16 cellular contexts compared by ENCODE assay signal in the genomic region with DNA sequence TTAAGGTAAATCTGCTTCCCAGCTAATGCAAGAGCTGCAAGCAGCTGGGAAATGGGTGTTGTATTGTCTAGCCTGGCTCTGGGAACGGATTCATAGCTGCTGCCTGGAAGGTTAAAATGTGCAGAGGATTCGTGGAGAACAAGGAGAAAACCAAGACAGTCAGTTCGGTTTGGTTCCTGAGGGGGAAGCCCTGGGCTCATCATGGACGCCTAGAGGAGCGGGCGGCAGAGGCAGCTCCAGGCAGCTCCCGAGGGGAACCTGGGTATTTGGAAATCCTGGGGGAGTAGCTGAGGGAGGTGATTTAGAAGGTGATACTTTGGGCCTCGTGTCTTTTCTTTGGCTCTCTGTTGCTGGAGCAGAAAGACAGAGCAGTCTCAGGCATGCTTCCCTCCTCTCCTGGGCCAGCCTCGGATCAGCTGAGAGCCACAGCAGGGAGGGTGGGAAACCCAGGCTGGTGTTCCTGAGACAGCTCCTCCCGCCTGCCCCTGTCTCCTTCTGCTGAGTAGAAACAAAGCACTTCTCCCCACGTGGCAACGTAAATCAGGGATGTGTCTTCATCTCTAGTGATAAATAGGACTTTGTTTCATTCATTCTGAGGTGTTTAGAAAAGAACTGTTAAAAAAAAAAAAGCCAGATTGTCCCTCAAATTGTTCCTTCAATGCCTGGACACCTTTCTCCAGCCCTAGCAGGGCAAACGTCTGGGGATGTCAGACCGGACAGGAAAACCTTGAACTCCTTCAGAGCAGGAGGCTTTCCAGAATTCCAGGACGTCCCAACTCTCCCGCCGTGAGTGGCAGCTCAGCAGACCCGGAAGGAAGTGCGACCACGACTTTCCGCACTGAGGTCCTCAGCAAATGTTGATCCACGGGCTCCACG.
DNase-seq lines count a peak whose midpoint lies in the region; ATAC-seq, FAIRE-seq and TF ChIP-seq lines count a peak whose summit lies in the region.
"Had no signal": no experiment of that assay in that cellular context is flagged by ENCODE, and none has a peak within 500 bp of the region (broad histone marks: within the 10 kb centered on the region; RNA-seq: fewer than 3 reads in every experiment).

No MANE protein-coding gene starts in this region.

- H3K27me3 ChIP-seq in heart left ventricle (peaks cover 0 to 4% (median 0%) of the 10 kb centered on the region in 9 donors), endothelial cell of umbilical vein (ENCODE audit: control insufficient read depth in 2 of 2, insufficient read depth in 2 of 2, low read length in 2 of 2) (no peaks in the 10 kb centered on the region), neuronal stem cell (ENCODE audit: control insufficient read depth in 3 of 3, insufficient read depth in 3 of 3, low read depth in 1 of 3, low read length in 3 of 3) (peaks cover 0 to 24% (median 2%) of the 10 kb centered on the region in 3 experiments)
- H3K27me3 ChIP-seq in naive thymus-derived CD4-positive, alpha-beta T cell (ENCODE audit: control insufficient read depth in 2 of 2, insufficient read depth in 2 of 2, low read length in 2 of 2) = no peaks in the 10 kb centered on the region

- no peak overlapping the region for H2BK5ac ChIP-seq in neuronal stem cell (ENCODE audit: low read length)

- no TSS peak for BruUV-seq in endothelial cell of umbilical vein (replicated peaks; lab: Mats Ljungman, UMichigan)

- peak overlapping the region in 3 of 10 donors; percentile 29 to 55 (median 45) for H3K4me3 Mint-ChIP-seq in naive thymus-derived CD4-positive, alpha-beta T cell
- H3K4me3 Mint-ChIP-seq: activated CD4-positive, alpha-beta memory T cell treated with anti-CD3 and anti-CD28 coated beads, Interleukin-2, amount 10 ng/mL, durations not matched to agents 7 days and 5 days; stimulated activated naive CD8-positive, alpha-beta T cell treated with anti-CD3 and anti-CD28 coated beads, Interleukin-15, Interleukin-2, amounts not matched to agents 100 ng/mL and 50 ng/mL, for 24 hours; T-helper 1 cell treated with Interleukin-12 subunit alpha and Interleukin-12 subunit beta and Interleukin-4 antibody, amounts not matched to agents 30 μg/mL and 1 μg/mL, for 36 hours had no signal

- FAIRE-seq in endothelial cell of umbilical vein (lab: Jason Lieb, UNC) (no peak), urothelium cell line (lab: Jason Lieb, UNC) (no peak)

- H2BK120ac ChIP-seq in neuronal stem cell (ENCODE audit: low read depth, low read length) = no peak overlapping the region

- H4K91ac ChIP-seq in neuronal stem cell (ENCODE audit: low read depth, low read length, poor library complexity) = no peak overlapping the region

- H3K14ac ChIP-seq in neuronal stem cell (ENCODE audit: low read length) = no peak overlapping the region

- no peaks in the 10 kb centered on the region for H3K9me1 ChIP-seq in endothelial cell of umbilical vein (replicated peaks; ENCODE audit: control insufficient read depth, extremely low read depth, insufficient read depth, low read length)

- H2BK12ac ChIP-seq in neuronal stem cell (ENCODE audit: low read length) = peak overlapping the region; percentile 63

- DNase-seq in heart left ventricle = peak in 3 of 5 donors; percentile 17 to 54 (median 34)
- no peak for DNase-seq in Right ventricle myocardium superior
- no peak for DNase-seq in endothelial cell of umbilical vein (ENCODE audit: low read depth, low spot score)
- DNase-seq in neuronal stem cell (ENCODE audit: low spot score) = no peak
- DNase-seq in naive thymus-derived CD4-positive, alpha-beta T cell = no peak
- no peak for DNase-seq in urothelium cell line (ENCODE audit: low spot score)
- no peak for DNase-seq in Kasumi-1 (lab: John Stamatoyannopoulos, UW)
- DNase-seq: activated CD4-positive, alpha-beta memory T cell treated with anti-CD3 and anti-CD28 coated beads, Interleukin-2, amount 10 ng/mL, durations not matched to agents 7 days and 5 days; activated naive CD4-positive, alpha-beta T cell treated with anti-CD3 and anti-CD28 coated beads, Interleukin-2, amount 50 U/mL, for 16 hours; effector CD4-positive, alpha-beta T cell; GF-D8; naive B cell; stimulated activated CD4-positive, alpha-beta T cell treated with anti-CD3 and anti-CD28 coated beads, Interleukin-1b, Interleukin-23, amount 100 ng/mL, for 48 hours had no signal

- H3K23ac ChIP-seq in neuronal stem cell (ENCODE audit: low read depth, low read length, poor library complexity) = no peak overlapping the region

- H3K36me3 ChIP-seq in heart left ventricle (no peaks in the 10 kb centered on the region), endothelial cell of umbilical vein (ENCODE audit: control insufficient read depth in 2 of 2, extremely low read depth in 1 of 2, insufficient read depth in 2 of 2, low read length in 2 of 2) (no peaks in the 10 kb centered on the region), neuronal stem cell (replicated peaks in 1 of 2; ENCODE audit: control insufficient read depth in 2 of 2, insufficient read depth in 2 of 2, low read length in 2 of 2) (no peaks in the 10 kb centered on the region)
- no peaks in the 10 kb centered on the region for H3K36me3 ChIP-seq in naive thymus-derived CD4-positive, alpha-beta T cell (ENCODE audit: control insufficient read depth in 2 of 3, insufficient read depth in 3 of 3, low read length in 3 of 3)

- no peak for TF ChIP-seq CTCF in heart left ventricle (IDR thresholded peaks at IDR 0.05)
- TF ChIP-seq CTCF in endothelial cell of umbilical vein (IDR thresholded peaks at IDR 0.05; ENCODE audit: extremely low read depth in 1 of 2, insufficient read depth in 1 of 2, low read depth in 1 of 2, low read length in 2 of 2) = no peak

- peak overlapping the region; percentile 13 for H2AK5ac ChIP-seq in neuronal stem cell (ENCODE audit: low read depth, low read length)

- H3K9ac ChIP-seq in endothelial cell of umbilical vein (replicated peaks; ENCODE audit: extremely low read depth, insufficient read depth, low read length) (no peak overlapping the region), neuronal stem cell (ENCODE audit: low read depth, low read length, poor library complexity) (no peak overlapping the region)

- H3K4me1 Mint-ChIP-seq in naive thymus-derived CD4-positive, alpha-beta T cell = peaks cover 24 to 53% (median 38%) of the 10 kb centered on the region in 7 donors

- H3K4me2 ChIP-seq in endothelial cell of umbilical vein (ENCODE audit: insufficient read depth, low read length) (no peak overlapping the region), neuronal stem cell (ENCODE audit: insufficient read depth, low read length, poor library complexity, severe bottlenecking) (no peak overlapping the region)

- peak overlapping the region; percentile 50 for H2BK15ac ChIP-seq in neuronal stem cell (ENCODE audit: low read length)

- H3K27ac ChIP-seq in heart left ventricle = peak overlapping the region; percentile 73 to 95 (median 84)
- H3K27ac ChIP-seq in endothelial cell of umbilical vein (ENCODE audit: insufficient read depth, low read depth, low read length) = no peak overlapping the region
- no peak overlapping the region for H3K27ac ChIP-seq in neuronal stem cell (replicated peaks; ENCODE audit: low read length)
- H3K27ac ChIP-seq in naive thymus-derived CD4-positive, alpha-beta T cell (ENCODE audit: low read depth, low read length) = no peak overlapping the region

- H3K9me3 Mint-ChIP-seq in naive thymus-derived CD4-positive, alpha-beta T cell = no peaks in the 10 kb centered on the region
- H3K9me3 Mint-ChIP-seq: activated CD4-positive, alpha-beta memory T cell treated with anti-CD3 and anti-CD28 coated beads, Interleukin-2, amount 10 ng/mL, durations not matched to agents 7 days and 5 days; naive B cell; stimulated activated naive CD8-positive, alpha-beta T cell treated with anti-CD3 and anti-CD28 coated beads, Interleukin-15, Interleukin-2, amounts not matched to agents 100 ng/mL and 50 ng/mL, for 24 hours; T-helper 1 cell treated with Interleukin-12 subunit alpha and Interleukin-12 subunit beta and Interleukin-4 antibody, amounts not matched to agents 30 μg/mL and 1 μg/mL, for 36 hours had no signal

- WGBS in heart left ventricle, 4 donors = 57 to 65% (median 61%) methylated on average over 23 of the region's 23 CpGs
- WGBS in neuronal stem cell (ENCODE audit: extremely low coverage in 2 of 2, insufficient read length in 2 of 2, insufficient replicate concordance in 1 of 2), 2 donors = no CpG with 5 or more reads among the region's 23 CpGs

- H3K4me1 ChIP-seq in heart left ventricle (peaks cover 0 to 46% (median 33%) of the 10 kb centered on the region in 12 donors), endothelial cell of umbilical vein (ENCODE audit: control insufficient read depth, extremely low read depth, insufficient read depth, low read length) (peaks cover 7% of the 10 kb centered on the region), neuronal stem cell (ENCODE audit: control insufficient read depth in 2 of 2, insufficient read depth in 1 of 2, low read depth in 1 of 2, low read length in 2 of 2) (peaks cover 16 to 42% of the 10 kb centered on the region in 2 donors)
- peaks cover 18 to 27% of the 10 kb centered on the region in 2 donors for H3K4me1 ChIP-seq in naive thymus-derived CD4-positive, alpha-beta T cell (ENCODE audit: control insufficient read depth in 2 of 2, insufficient read depth in 2 of 2, low read length in 2 of 2)

- H3K79me2 ChIP-seq in endothelial cell of umbilical vein (ENCODE audit: control insufficient read depth, insufficient read depth, low read length) = no peaks in the 10 kb centered on the region

- H3K4me3 ChIP-seq in heart left ventricle (peak overlapping the region in 7 of 12 donors; percentile 2 to 41 (median 22)), endothelial cell of umbilical vein (replicated peaks in 1 of 3; ENCODE audit: insufficient read depth in 1 of 3, low read depth in 1 of 3, low read length in 3 of 3) (no peak overlapping the region), neuronal stem cell (ENCODE audit: low read length in 2 of 2) (no peak overlapping the region)
- no peak overlapping the region for H3K4me3 ChIP-seq in naive thymus-derived CD4-positive, alpha-beta T cell (ENCODE audit: low read length)

- H3K27ac Mint-ChIP-seq in naive thymus-derived CD4-positive, alpha-beta T cell = peak overlapping the region in 2 of 9 donors; percentile 32 to 51
- H3K27ac Mint-ChIP-seq: activated CD4-positive, alpha-beta memory T cell treated with anti-CD3 and anti-CD28 coated beads, Interleukin-2, amount 10 ng/mL, durations not matched to agents 7 days and 5 days; naive B cell; stimulated activated naive CD8-positive, alpha-beta T cell treated with anti-CD3 and anti-CD28 coated beads, Interleukin-15, Interleukin-2, amounts not matched to agents 100 ng/mL and 50 ng/mL, for 24 hours; T-helper 1 cell treated with Interleukin-12 subunit alpha and Interleukin-12 subunit beta and Interleukin-4 antibody, amounts not matched to agents 30 μg/mL and 1 μg/mL, for 36 hours had no signal

- no peak overlapping the region for H3K4ac ChIP-seq in neuronal stem cell (ENCODE audit: low read length)

- dilution Hi-C loops in endothelial cell of umbilical vein (cut with MboI; ENCODE audit: extremely low pct_ligation_motif_present, low sequenced_read_pairs) = no loop called here

- H3K36me3 Mint-ChIP-seq in naive thymus-derived CD4-positive, alpha-beta T cell = no peaks in the 10 kb centered on the region
- H3K36me3 Mint-ChIP-seq: naive B cell had no signal

- H3K9me3 ChIP-seq in heart left ventricle = no peaks in the 10 kb centered on the region
- no peaks in the 10 kb centered on the region for H3K9me3 ChIP-seq in endothelial cell of umbilical vein (replicated peaks; ENCODE audit: control insufficient read depth, insufficient read depth, low read length)
- no peaks in the 10 kb centered on the region for H3K9me3 ChIP-seq in neuronal stem cell (replicated peaks in 1 of 2; ENCODE audit: control insufficient read depth in 2 of 2, insufficient read depth in 1 of 2, low read depth in 1 of 2, low read length in 2 of 2)
- no peaks in the 10 kb centered on the region for H3K9me3 ChIP-seq in naive thymus-derived CD4-positive, alpha-beta T cell (ENCODE audit: control insufficient read depth in 2 of 3, low read length in 3 of 3)

- intact Hi-C loops in heart left ventricle (cut with DNase I) = loop anchor here in 5 of 10 donors (5.0 to 10.0 kb wide), 5 partner anchors 123 to 141 kb away; a partner anchor contains a TSS
- intact Hi-C loops in Right ventricle myocardium superior (cut with DNase I) = no loop called here
- intact Hi-C loops in endothelial cell of umbilical vein (cut with micrococcal nuclease) = loop anchor here (1.0 to 10.0 kb wide), 5 partner anchors 28 to 363 kb away; no protein-coding TSS in a partner anchor
- intact Hi-C loops in naive thymus-derived CD4-positive, alpha-beta T cell (cut with micrococcal nuclease) = no loop called here

- H3K79me1 ChIP-seq in neuronal stem cell (ENCODE audit: low read depth, low read length) = no peaks in the 10 kb centered on the region

- TF ChIP-seq POLR2A in heart left ventricle (IDR thresholded peaks at IDR 0.05) (no peak), endothelial cell of umbilical vein (IDR thresholded peaks at IDR 0.05; ENCODE audit: low read depth, low read length) (no peak)

- no peak for ATAC-seq in heart left ventricle
- no peak for ATAC-seq in Right ventricle myocardium superior (ENCODE audit: poor library complexity)
- ATAC-seq in GM21529 (IDR thresholded peaks at IDR 0.05; ENCODE audit: unreplicated experiment) = no peak
- ATAC-seq in naive thymus-derived CD4-positive, alpha-beta T cell = no peak

- H4K8ac ChIP-seq in neuronal stem cell (ENCODE audit: low read depth, low read length) = no peak overlapping the region

- H3K18ac ChIP-seq in neuronal stem cell (ENCODE audit: low read length) = peak overlapping the region; percentile 86

- H4K20me1 ChIP-seq in endothelial cell of umbilical vein (replicated peaks; ENCODE audit: control insufficient read depth, extremely low read depth, insufficient read depth, low read length) = no peaks in the 10 kb centered on the region

- peaks cover 0 to 26% (median 4%) of the 10 kb centered on the region in 5 donors for H3K27me3 Mint-ChIP-seq in naive thymus-derived CD4-positive, alpha-beta T cell

- CTCF ChIA-PET in endothelial cell of umbilical vein (lab: Charles Lee) = interaction anchor here (1.4 to 1.5 kb wide), 2 partner anchors 320 to 366 kb away, joined by 4 to 7 read pairs; no protein-coding TSS in a partner anchor
- CTCF ChIA-PET in naive thymus-derived CD4-positive, alpha-beta T cell (lab: Charles Lee) = no interaction called here

- H2AFZ ChIP-seq in endothelial cell of umbilical vein (ENCODE audit: low read depth, low read length) (peak overlapping the region; percentile 81), neuronal stem cell (ENCODE audit: low read length) (peak overlapping the region; percentile 75)

- POLR2A ChIA-PET in endothelial cell of umbilical vein (lab: Charles Lee) = no interaction called here
- POLR2A ChIA-PET in naive thymus-derived CD4-positive, alpha-beta T cell (lab: Charles Lee) = no interaction called here

Comparison
In these comparisons a context has a peak if more than half of its experiments do, and no peak if none do; other contexts are left out.
1. DNase-seq: peak in heart left ventricle (3 of 5); none in Right ventricle myocardium superior (single experiment), endothelial cell of umbilical vein (single experiment), neuronal stem cell (single experiment), naive thymus-derived CD4-positive, alpha-beta T cell (0 of 9), urothelium cell line (single experiment) and Kasumi-1 (0 of 2).
2. H3K27ac ChIP-seq: peak in heart left ventricle (12 of 12); none in endothelial cell of umbilical vein (single experiment), neuronal stem cell (single experiment) and naive thymus-derived CD4-positive, alpha-beta T cell (single experiment).
3. H3K4me3 ChIP-seq: peak in heart left ventricle (7 of 12); none in endothelial cell of umbilical vein (0 of 3), neuronal stem cell (0 of 2) and naive thymus-derived CD4-positive, alpha-beta T cell (single experiment).